21 cellular contexts compared by ENCODE assay signal in genomic region chrX:30679369-30679768, GRCh38. TPM values are rescaled to one million over a fixed set of nuclear protein-coding genes. Genes with fewer than 3 reads are reported as not detected.
A peak's percentile ranks its signal among the peaks of the same experiment; 100 is the strongest.
DNase-seq lines count a peak whose midpoint lies in the region; ATAC-seq, FAIRE-seq and TF ChIP-seq lines count a peak whose summit lies in the region.
"Had no signal": no experiment of that assay in that cellular context is flagged by ENCODE, and none has a peak within 500 bp of the region (broad histone marks: within the 10 kb centered on the region; RNA-seq: fewer than 3 reads in every experiment).

No MANE protein-coding gene starts in this region.

- DNase-seq in A549 (ENCODE audit: low read depth in 1 of 2, low spot score in 1 of 2), result no peak
- peak; percentile 43 for DNase-seq in colonic mucosa
- DNase-seq in pancreas, result no peak
- no peak for DNase-seq in activated T-cell treated with anti-CD3 and anti-CD28 coated beads, Interleukin-2, amount 50 U/mL, for 1 hour
- DNase-seq: 8988T, HFFc6, NCI-H1092, NCI-H1417 treated with DMSO at 0.1 percent for 48 hours, NCI-H187, NCI-H2081 treated with DMSO at 0.1 percent for 48 hours, NCI-H2171, NCI-H226, NCI-H510A, NCI-H69, RPMI8226, SHP77 had no signal

- POLR2A ChIA-PET in A549 (lab: Yijun Ruan, JAX), result no interaction called here

- peak overlapping the region; percentile 25; the same call in 1 of the 3 replicates for H3K4me2 ChIP-seq in A549
- H3K4me2 ChIP-seq: GM23338 had no signal

- no peaks in the 10 kb centered on the region for H3K9me3 ChIP-seq in A549
- no peaks in the 10 kb centered on the region for H3K9me3 ChIP-seq in colonic mucosa
- no peaks in the 10 kb centered on the region for H3K9me3 ChIP-seq in liver (ENCODE audit: control insufficient read depth in 4 of 4, low read length in 3 of 4)
- H3K9me3 ChIP-seq in pancreas, result no peaks in the 10 kb centered on the region
- H3K9me3 ChIP-seq: HAP-1 had no signal

- no peak for TF ChIP-seq POLR2A in A549 (IDR thresholded peaks at IDR 0.05; ENCODE audit: low read length)

- H3K36me3 ChIP-seq in colonic mucosa (no peaks in the 10 kb centered on the region), liver (ENCODE audit: control insufficient read depth in 4 of 4, insufficient read depth in 3 of 4, low read depth in 1 of 4, low read length in 3 of 4) (peaks cover 0 to 3% (median 2%) of the 10 kb centered on the region in 4 donors), pancreas (no peaks in the 10 kb centered on the region)

- TF ChIP-seq CTCF in A549 (IDR thresholded peaks at IDR 0.05) (no peak), colonic mucosa (IDR thresholded peaks at IDR 0.05) (no peak), liver (IDR thresholded peaks at IDR 0.05; ENCODE audit: low read depth, low read length, missing input control) (no peak), pancreas (IDR thresholded peaks at IDR 0.05) (no peak)

- H3K27me3 ChIP-seq in colonic mucosa (no peaks in the 10 kb centered on the region), liver (ENCODE audit: control insufficient read depth in 4 of 4, insufficient read depth in 4 of 4, low read length in 3 of 4) (no peaks in the 10 kb centered on the region), pancreas (no peaks in the 10 kb centered on the region)

- H3K9ac ChIP-seq in colonic mucosa (ENCODE audit: low read depth in 2 of 2, low read length in 2 of 2), result no peak overlapping the region
- H3K9ac ChIP-seq in liver (ENCODE audit: low read depth in 1 of 2, low read length in 2 of 2), result no peak overlapping the region

- FAIRE-seq in A549 (lab: Jason Lieb, UNC) (peak; percentile 46), pancreas (lab: Jason Lieb, UNC) (peak; percentile 67)

- TF ChIP-seq RAD21 in A549 (conservative IDR thresholded peaks at IDR 0.05 in 1 of 2, IDR thresholded peaks at IDR 0.05 in 1 of 2) (no peak), liver (IDR thresholded peaks at IDR 0.05) (no peak)

- H3K27ac ChIP-seq in A549, result no peak overlapping the region
- peak overlapping the region; percentile 30 for H3K27ac ChIP-seq in colonic mucosa
- H3K27ac ChIP-seq in liver (ENCODE audit: low read depth in 1 of 2, low read length in 2 of 2), result peak overlapping the region; percentile 60 to 77
- H3K27ac ChIP-seq in pancreas, result no peak overlapping the region

- CTCF ChIA-PET in A549 (lab: Yijun Ruan, JAX), result no interaction called here

- ATAC-seq in A549, result no peak
- ATAC-seq in pancreas, result no peak
- no peak for ATAC-seq in HG03439 (IDR thresholded peaks at IDR 0.05; ENCODE audit: unreplicated experiment)
- ATAC-seq in GM18907 (IDR thresholded peaks at IDR 0.05; ENCODE audit: unreplicated experiment), result no peak
- ATAC-seq: GM23338 had no signal

- no peaks in the 10 kb centered on the region for H3K4me1 ChIP-seq in A549
- no peaks in the 10 kb centered on the region for H3K4me1 ChIP-seq in colonic mucosa
- peaks cover 0 to 11% (median 5%) of the 10 kb centered on the region in 4 donors for H3K4me1 ChIP-seq in liver (ENCODE audit: control insufficient read depth in 4 of 4, insufficient read depth in 4 of 4, low read length in 3 of 4)
- no peaks in the 10 kb centered on the region for H3K4me1 ChIP-seq in pancreas
- H3K4me1 ChIP-seq: HAP-1 had no signal

- H3K4me3 ChIP-seq in A549, result no peak overlapping the region
- H3K4me3 ChIP-seq in colonic mucosa, result no peak overlapping the region
- H3K4me3 ChIP-seq in liver (ENCODE audit: low read depth in 1 of 3, low read length in 3 of 3), result no peak overlapping the region
- H3K4me3 ChIP-seq in pancreas, result no peak overlapping the region
- H3K4me3 ChIP-seq: GM23338, HAP-1 had no signal

- 67% methylated on average over 6 of the region's 6 CpGs for WGBS in A549 (ENCODE audit: missing lambda C conversion rate)
- WGBS in liver, result 32% methylated on average over 6 of the region's 6 CpGs
- 31 to 44% methylated on average over 6 of the region's 6 CpGs for WGBS in pancreas, 2 donors

- TF ChIP-seq EP300 in A549 (IDR thresholded peaks at IDR 0.05), result no peak

- intact Hi-C loops in colonic mucosa (cut with DNase I), result no loop called here
- intact Hi-C loops in pancreas (cut with DNase I), result no loop called here

TF ChIP-seq in A549, 52 proteins besides CTCF, POLR2A, EP300 and RAD21:
- no peak for TF ChIP-seq FOXS1 (CRISPR knock-in tag; IDR thresholded peaks at IDR 0.05)
- TF ChIP-seq ZNF302 (CRISPR knock-in tag; IDR thresholded peaks at IDR 0.05), result no peak
- TF ChIP-seq KDM5A (IDR thresholded peaks at IDR 0.05), result no peak
- no peak for TF ChIP-seq JUNB (IDR thresholded peaks at IDR 0.05)
- TF ChIP-seq HOXA7 (CRISPR knock-in tag; IDR thresholded peaks at IDR 0.05), result no peak
- TF ChIP-seq MYC (IDR thresholded peaks at IDR 0.05; ENCODE audit: borderline replicate concordance, low read length), result no peak
- TF ChIP-seq EHF (CRISPR knock-in tag; IDR thresholded peaks at IDR 0.05), result no peak
- TF ChIP-seq TFCP2L1 (CRISPR knock-in tag; IDR thresholded peaks at IDR 0.05), result no peak
- no peak for TF ChIP-seq ESRRA (IDR thresholded peaks at IDR 0.05; ENCODE audit: borderline replicate concordance, low read length)
- no peak for TF ChIP-seq REST (IDR thresholded peaks at IDR 0.05)

TF ChIP-seq in liver, 16 proteins besides CTCF, POLR2A, EP300 and RAD21:
- TF ChIP-seq REST (IDR thresholded peaks at IDR 0.05) (no peak), MAX (IDR thresholded peaks at IDR 0.05) (no peak), SP1 (IDR thresholded peaks at IDR 0.05) (no peak), HNF4A (conservative IDR thresholded peaks at IDR 0.05) (peak; percentile 62 to 71), ATF3 (IDR thresholded peaks at IDR 0.05) (no peak), JUND (IDR thresholded peaks at IDR 0.05) (no peak), FOXA2 (IDR thresholded peaks at IDR 0.05) (no peak), YY1 (IDR thresholded peaks at IDR 0.05) (no peak), RXRA (IDR thresholded peaks at IDR 0.05) (peak in 1 of 2 donors; percentile 36)

RNA-seq across cellular contexts. Expression of gene GK, which starts 26.1 kb away (rescaled TPM):
- polyA plus RNA-seq in A549 (2011; rRNA removed) (5.1 and 7.1 TPM in 2 replicates), A549 (2017; fragmentation: RNase III; extraction: RNeasy Plus Mini Kit Qiagen cat#74134 plus additional on column Dnase treatment) (1.3 to 1.5 TPM (median 1.4 TPM) in 3 replicates), liver (10 to 100 TPM; 44.0 to 44.1 TPM), pancreas (1 to 10 TPM; 1.3 to 3.9 TPM)
- polyA plus RNA-seq in A549 (2012; cell fraction: cytosol; rRNA removed), result 1.3 and 1.5 TPM in 2 replicates
- polyA plus RNA-seq in A549 (2012; cell fraction: nucleus; rRNA removed), result 1.4 TPM in 2 replicates
- polyA minus RNA-seq in A549 (2011; rRNA and poly(A)+ RNA removed), result 1.7 and 3.5 TPM in 2 replicates
- total RNA-seq in colonic mucosa (10 to 100 TPM; 23.6 to 30.0 TPM), liver (100 to 1,000 TPM in 1 of 2 donors, 10 to 100 TPM in 1; 27.9 to 145 TPM), pancreas (1 to 10 TPM; 1.6 to 7.5 (median 2.6) TPM)

Comparison
In these comparisons a context has a peak if more than half of its experiments do, and no peak if none do; other contexts are left out.
1. H3K27ac ChIP-seq: peak in colonic mucosa (single experiment) and liver (2 of 2); none in A549 (0 of 2) and pancreas (0 of 4).